In genomic region chr1:45089711-45090110, GRCh38 we compare ENCODE assay signal across 9 cellular contexts.
"Had no signal": no experiment of that assay in that cellular context is flagged by ENCODE, and none has a peak within 500 bp of the region (broad histone marks: within the 10 kb centered on the region; RNA-seq: fewer than 3 reads in every experiment).

No MANE protein-coding gene starts in this region.

- H3K9ac ChIP-seq: GM23248 had no signal

- H3K36me3 Mint-ChIP-seq: IgD-negative memory B cell had no signal

- H3K9me3 ChIP-seq: HAP-1 had no signal

- H3K4me3 ChIP-seq: GM23248, HAP-1 had no signal

- H3K4me1 ChIP-seq: HAP-1 had no signal

- H3K4me1 Mint-ChIP-seq: IgD-negative memory B cell had no signal

- H2AFZ ChIP-seq: GM23248 had no signal

- H3K4me3 Mint-ChIP-seq: HFFc6, IgD-negative memory B cell had no signal

- H3K27ac Mint-ChIP-seq: HFFc6, IgD-negative memory B cell had no signal

- DNase-seq: GM23248, GOT3, H7, HFFc6 had no signal

- ATAC-seq: HCT116, HepG2 had no signal

- H3K27ac ChIP-seq: GM23248, HL-60 had no signal

- H3K36me3 ChIP-seq: HAP-1 had no signal

- H3K9me3 Mint-ChIP-seq: HFFc6, IgD-negative memory B cell had no signal

- FAIRE-seq: HepG2 had no signal

- H3K27me3 Mint-ChIP-seq: IgD-negative memory B cell had no signal
